8 cellular contexts compared by ENCODE assay signal in genomic region chr12:100573499-100574261, GRCh38. TPM values are rescaled to one million over a fixed set of nuclear protein-coding genes. Genes with fewer than 3 reads are reported as not detected.
DNase-seq lines count a peak whose midpoint lies in the region; ATAC-seq and TF ChIP-seq lines count a peak whose summit lies in the region.

Gene GAS2L3 (plus strand): TSS chr12:100573684. CDS start chr12:100594905, 21,221 bp downstream.

- DNase-seq in 8988T: peak; percentile 59
- peak; percentile 57 for DNase-seq in NCI-H2081 treated with DMSO at 0.1 percent for 48 hours (lab: John Stamatoyannopoulos, UW)
- peak; percentile 82 for DNase-seq in cerebellum (ENCODE audit: low spot score)
- peak; percentile 98 for DNase-seq in islet precursor cell
- DNase-seq in smooth muscle cell of the brain vasculature (ENCODE audit: low read depth, low spot score): peak; percentile 59

- H3K4me3 ChIP-seq in WI38 (ENCODE audit: low read depth, low read length): peak within 1 kb of the TSS; percentile 89

- ATAC-seq in GM18511 (IDR thresholded peaks at IDR 0.05; ENCODE audit: unreplicated experiment) (peak; percentile 96), HG02970 (IDR thresholded peaks at IDR 0.05; ENCODE audit: low FRiP score, unreplicated experiment) (peak; percentile 99)

- TF ChIP-seq CTCF in WI38 (IDR thresholded peaks at IDR 0.05; ENCODE audit: low read depth, low read length): no peak

RNA-seq across cellular contexts. Expression of gene GAS2L3, which starts in this region (rescaled TPM):
- total RNA-seq in cerebellum: 96.2 TPM

Comparison
In these comparisons a context has a peak if more than half of its experiments do, and no peak if none do; other contexts are left out.
1. Peak in every context shown above with its lines: DNase-seq, ATAC-seq and H3K4me3 ChIP-seq.